Comparison of ENCODE assay signal across 11 cellular contexts in genomic region chr3:30645077-30645476, GRCh38. TPM values are rescaled to one million over a fixed set of nuclear protein-coding genes. Genes with fewer than 3 reads are reported as not detected.
DNase-seq lines count a peak whose midpoint lies in the region; TF ChIP-seq lines count a peak whose summit lies in the region.
"Had no signal": no experiment of that assay in that cellular context is flagged by ENCODE, and none has a peak within 500 bp of the region (broad histone marks: within the 10 kb centered on the region; RNA-seq: fewer than 3 reads in every experiment).

No MANE protein-coding gene starts in this region.

- H3K36me3 Mint-ChIP-seq in MCF 10A (ENCODE audit: insufficient read depth, unreplicated experiment), result peaks cover 85% of the 10 kb centered on the region
- H3K36me3 Mint-ChIP-seq in activated T-helper 1 cell treated with anti-CD3 and anti-CD28 coated beads, Interleukin-12 subunit alpha, Interleukin-12 subunit beta, Interleukin-2, Interleukin-4 antibody, amounts not matched to agents 30 ng/mL and 10 ng/mL and 1 ng/mL, durations not matched to agents 14 hours and 24 hours and 36 hours (ENCODE audit: low read depth), result peaks cover 59% of the 10 kb centered on the region

- CTCF ChIA-PET in MCF 10A (lab: Yijun Ruan, JAX), result no interaction called here

- no peaks in the 10 kb centered on the region for H3K36me3 ChIP-seq in breast epithelium
- H3K36me3 ChIP-seq in mucosa of rectum (ENCODE audit: control insufficient read depth in 2 of 2, insufficient read depth in 2 of 2, low read length in 2 of 2), result peaks cover 20 to 31% of the 10 kb centered on the region in 2 donors
- H3K36me3 ChIP-seq in uterus, result no peaks in the 10 kb centered on the region

- no peaks in the 10 kb centered on the region for H3K9me3 Mint-ChIP-seq in MCF 10A (ENCODE audit: unreplicated experiment)
- no peaks in the 10 kb centered on the region for H3K9me3 Mint-ChIP-seq in activated T-helper 1 cell treated with anti-CD3 and anti-CD28 coated beads, Interleukin-12 subunit alpha, Interleukin-12 subunit beta, Interleukin-2, Interleukin-4 antibody, amounts not matched to agents 30 ng/mL and 10 ng/mL and 1 ng/mL, durations not matched to agents 14 hours and 24 hours and 36 hours
- H3K9me3 Mint-ChIP-seq: endodermal cell had no signal

- H3K4me3 Mint-ChIP-seq in MCF 10A (ENCODE audit: unreplicated experiment), result no peak overlapping the region
- H3K4me3 Mint-ChIP-seq in activated T-helper 1 cell treated with anti-CD3 and anti-CD28 coated beads, Interleukin-12 subunit alpha, Interleukin-12 subunit beta, Interleukin-2, Interleukin-4 antibody, amounts not matched to agents 30 ng/mL and 10 ng/mL and 1 ng/mL, durations not matched to agents 14 hours and 24 hours and 36 hours, result peak overlapping the region; percentile 57
- H3K4me3 Mint-ChIP-seq: endodermal cell had no signal

- DNase-seq in breast epithelium (ENCODE audit: low spot score in 2 of 2) (no peak), MCF 10A (ENCODE audit: unreplicated experiment) (no peak), uterus (no peak), DMS 273 (lab: John Stamatoyannopoulos, UW; ENCODE audit: unreplicated experiment) (no peak)
- DNase-seq in activated T-helper 1 cell treated with anti-CD3 and anti-CD28 coated beads, Interleukin-12 subunit alpha, Interleukin-12 subunit beta, Interleukin-2, Interleukin-4 antibody, amounts not matched to agents 30 ng/mL and 10 ng/mL and 1 ng/mL, durations not matched to agents 14 hours and 24 hours and 36 hours (ENCODE audit: low spot score), result no peak
- no peak for DNase-seq in stimulated activated naive CD4-positive, alpha-beta T cell treated with Interleukin-2 at 50 U/mL for 16 hours (lab: John Stamatoyannopoulos, UW)
- DNase-seq in NK-92 treated with Interleukin-12 subunit alpha and Interleukin-12 subunit beta, amount 100 ng/mL, for 24 hours (lab: John Stamatoyannopoulos, UW), result no peak
- DNase-seq: endodermal cell, NCI-H2107 had no signal

- H3K27me3 Mint-ChIP-seq in MCF 10A (ENCODE audit: insufficient read depth, unreplicated experiment), result no peaks in the 10 kb centered on the region
- H3K27me3 Mint-ChIP-seq in activated T-helper 1 cell treated with anti-CD3 and anti-CD28 coated beads, Interleukin-12 subunit alpha, Interleukin-12 subunit beta, Interleukin-2, Interleukin-4 antibody, amounts not matched to agents 30 ng/mL and 10 ng/mL and 1 ng/mL, durations not matched to agents 14 hours and 24 hours and 36 hours (ENCODE audit: insufficient read depth), result no peaks in the 10 kb centered on the region

- TF ChIP-seq POLR2A in breast epithelium (IDR thresholded peaks at IDR 0.05) (no peak), uterus (IDR thresholded peaks at IDR 0.05) (no peak)

- POLR2A ChIA-PET in MCF 10A (lab: Yijun Ruan, JAX), result interaction anchor here (0.6 to 1.4 kb wide), 4 partner anchors 12 to 333 kb away, joined by 3 to 5 read pairs (median 4); partner anchors contain the start of gene TGFBR2

- BruUV-seq in MCF 10A (replicated peaks; lab: Mats Ljungman, UMichigan), result no TSS peak

- peaks cover 39% of the 10 kb centered on the region for H3K4me1 Mint-ChIP-seq in MCF 10A (ENCODE audit: insufficient read depth, unreplicated experiment)
- H3K4me1 Mint-ChIP-seq in activated T-helper 1 cell treated with anti-CD3 and anti-CD28 coated beads, Interleukin-12 subunit alpha, Interleukin-12 subunit beta, Interleukin-2, Interleukin-4 antibody, amounts not matched to agents 30 ng/mL and 10 ng/mL and 1 ng/mL, durations not matched to agents 14 hours and 24 hours and 36 hours (ENCODE audit: low read depth), result peaks cover 93% of the 10 kb centered on the region

- H3K4me1 ChIP-seq in breast epithelium, result peaks cover 0 to 5% of the 10 kb centered on the region in 2 donors
- peaks cover 24 to 30% of the 10 kb centered on the region in 2 donors for H3K4me1 ChIP-seq in mucosa of rectum (ENCODE audit: control insufficient read depth in 2 of 2, insufficient read depth in 2 of 2, low read length in 2 of 2)
- peaks cover 0 to 25% of the 10 kb centered on the region in 2 donors for H3K4me1 ChIP-seq in uterus

- H3K9me3 ChIP-seq in breast epithelium (no peaks in the 10 kb centered on the region), mucosa of rectum (ENCODE audit: control insufficient read depth in 2 of 2, low read length in 2 of 2) (no peaks in the 10 kb centered on the region), uterus (no peaks in the 10 kb centered on the region)

- H3K4me3 ChIP-seq in breast epithelium (no peak overlapping the region), mucosa of rectum (ENCODE audit: low read length in 2 of 2) (no peak overlapping the region), uterus (no peak overlapping the region)
- H3K4me3 ChIP-seq: lung had no signal

- H3K27ac ChIP-seq in breast epithelium (peak overlapping the region; percentile 19 to 71), mucosa of rectum (ENCODE audit: low read depth in 2 of 2, low read length in 2 of 2) (peak overlapping the region; percentile 60 to 73), uterus (peak overlapping the region; percentile 39 to 74)

- TF ChIP-seq CTCF in breast epithelium (IDR thresholded peaks at IDR 0.05) (no peak), MCF 10A (IDR thresholded peaks at IDR 0.05; ENCODE audit: unreplicated experiment) (no peak), uterus (IDR thresholded peaks at IDR 0.05) (no peak)

- no peak overlapping the region for H3K9ac ChIP-seq in mucosa of rectum (ENCODE audit: low read depth in 1 of 2, low read length in 2 of 2)

- intact Hi-C loops in breast epithelium (cut with DNase I; ENCODE audit: low total_unique reads), result no loop called here
- intact Hi-C loops in MCF 10A (cut with micrococcal nuclease), result no loop called here
- intact Hi-C loops in activated T-helper 1 cell treated with anti-CD3 and anti-CD28 coated beads, Interleukin-12 subunit alpha, Interleukin-12 subunit beta, Interleukin-2, Interleukin-4 antibody, amounts not matched to agents 30 ng/mL and 10 ng/mL and 1 ng/mL, durations not matched to agents 14 hours and 24 hours and 36 hours (cut with micrococcal nuclease), result loop anchor here (2.0 kb wide), 1 partner anchor 48 kb away; no protein-coding TSS in a partner anchor
- intact Hi-C loops in uterus (cut with DNase I; ENCODE audit: low total_unique reads), result no loop called here

- H3K27me3 ChIP-seq in breast epithelium (no peaks in the 10 kb centered on the region), mucosa of rectum (ENCODE audit: control insufficient read depth in 2 of 2, insufficient read depth in 2 of 2, low read length in 2 of 2) (no peaks in the 10 kb centered on the region), uterus (no peaks in the 10 kb centered on the region)

- no peak overlapping the region for H3K27ac Mint-ChIP-seq in MCF 10A (ENCODE audit: low read depth, unreplicated experiment)
- peak overlapping the region; percentile 94 for H3K27ac Mint-ChIP-seq in activated T-helper 1 cell treated with anti-CD3 and anti-CD28 coated beads, Interleukin-12 subunit alpha, Interleukin-12 subunit beta, Interleukin-2, Interleukin-4 antibody, amounts not matched to agents 30 ng/mL and 10 ng/mL and 1 ng/mL, durations not matched to agents 14 hours and 24 hours and 36 hours
- H3K27ac Mint-ChIP-seq: endodermal cell had no signal

RNA-seq across cellular contexts. Expression of gene TGFBR2, which starts 38.7 kb away (rescaled TPM):
- 100 to 1,000 TPM; 205 to 281 (median 243) TPM for total RNA-seq in breast epithelium
- total RNA-seq in MCF 10A (2022), result 103 and 104 TPM in 2 replicates
- 58.2 and 59.6 TPM in 2 replicates for total RNA-seq in activated T-helper 1 cell treated with anti-CD3 and anti-CD28 coated beads, Interleukin-12 subunit alpha, Interleukin-12 subunit beta, Interleukin-2, Interleukin-4 antibody, amounts not matched to agents 30 ng/mL and 10 ng/mL and 1 ng/mL, durations not matched to agents 14 hours and 24 hours and 36 hours
- 100 to 1,000 TPM in 3 of 4 donors, 10 to 100 TPM in 1; 95.3 to 255 (median 211) TPM for total RNA-seq in uterus
